Comparison of ENCODE assay signal across 18 cellular contexts in the genomic region with DNA sequence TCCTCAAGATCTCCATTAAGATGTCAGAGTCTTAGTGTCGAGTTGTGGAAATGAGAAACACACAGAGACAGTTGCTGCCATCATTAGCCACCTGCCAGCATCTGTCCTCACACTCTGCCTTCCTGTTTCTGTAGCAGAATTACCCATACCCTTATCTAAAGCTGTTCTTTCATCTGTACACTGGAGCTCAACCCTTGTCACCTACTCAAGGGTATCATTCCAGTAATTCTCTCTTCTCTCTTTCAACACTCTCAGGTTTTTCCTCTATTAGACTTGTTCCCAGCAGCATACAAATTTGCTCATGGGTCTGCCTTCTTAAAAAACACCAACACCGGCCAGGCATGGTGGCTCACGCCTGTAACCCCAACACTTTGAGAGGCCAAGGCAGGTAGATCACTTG.
"Had no signal": no experiment of that assay in that cellular context is flagged by ENCODE, and none has a peak within 500 bp of the region (broad histone marks: within the 10 kb centered on the region; RNA-seq: fewer than 3 reads in every experiment).

No MANE protein-coding gene starts in this region.

- H3K36me3 ChIP-seq: adrenal gland, gastroesophageal sphincter, left ventricle myocardium inferior, sigmoid colon had no signal

- H3K4me1 Mint-ChIP-seq: activated CD4-positive, alpha-beta T cell treated with anti-CD3 and anti-CD28 coated beads, Interleukin-2, amount 10 ng/mL, durations not matched to agents 7 days and 5 days; activated naive CD4-positive, alpha-beta T cell treated with anti-CD3 and anti-CD28 coated beads, Interleukin-2, amount 10 ng/mL, durations not matched to agents 7 days and 5 days; activated T-helper 17 cell treated with anti-CD3 and anti-CD28 coated beads, Interleukin-2, amount 50 U/mL, for 72 hours; nephron had no signal

- H3K27ac Mint-ChIP-seq: activated CD4-positive, alpha-beta T cell treated with anti-CD3 and anti-CD28 coated beads, Interleukin-2, amount 10 ng/mL, durations not matched to agents 7 days and 5 days; activated naive CD4-positive, alpha-beta T cell treated with anti-CD3 and anti-CD28 coated beads, Interleukin-2, amount 10 ng/mL, durations not matched to agents 7 days and 5 days; activated T-helper 17 cell treated with anti-CD3 and anti-CD28 coated beads, Interleukin-2, amount 50 U/mL, for 72 hours; memory B cell; nephron; stimulated activated naive CD8-positive, alpha-beta T cell treated with anti-CD3 and anti-CD28 coated beads, Interleukin-15, Interleukin-2, amounts not matched to agents 100 ng/mL and 50 ng/mL, for 24 hours; WTC11 had no signal

- H3K27ac ChIP-seq: coronary artery, gastroesophageal sphincter, left ventricle myocardium inferior, sigmoid colon had no signal

- H3K4me1 ChIP-seq: gastroesophageal sphincter, left ventricle myocardium inferior, sigmoid colon had no signal

- H3K4me3 ChIP-seq: adrenal gland, coronary artery, gastroesophageal sphincter, left ventricle myocardium inferior, sigmoid colon had no signal

- H3K4me3 Mint-ChIP-seq: activated CD4-positive, alpha-beta T cell treated with anti-CD3 and anti-CD28 coated beads, Interleukin-2, amount 10 ng/mL, durations not matched to agents 7 days and 5 days; activated naive CD4-positive, alpha-beta T cell treated with anti-CD3 and anti-CD28 coated beads, Interleukin-2, amount 10 ng/mL, durations not matched to agents 7 days and 5 days; activated T-helper 17 cell treated with anti-CD3 and anti-CD28 coated beads, Interleukin-2, amount 50 U/mL, for 72 hours; memory B cell; nephron; stimulated activated naive CD8-positive, alpha-beta T cell treated with anti-CD3 and anti-CD28 coated beads, Interleukin-15, Interleukin-2, amounts not matched to agents 100 ng/mL and 50 ng/mL, for 24 hours; WTC11 had no signal

- H3K27me3 ChIP-seq: adrenal gland, gastroesophageal sphincter, sigmoid colon had no signal

- DNase-seq: activated CD4-positive, alpha-beta T cell treated with anti-CD3 and anti-CD28 coated beads, Interleukin-2, amount 10 ng/mL, durations not matched to agents 7 days and 5 days; activated CD8-positive, alpha-beta memory T cell treated with anti-CD3 and anti-CD28 coated beads for 24 hours; activated naive CD4-positive, alpha-beta T cell treated with anti-CD3 and anti-CD28 coated beads, Interleukin-2, amount 10 ng/mL, durations not matched to agents 7 days and 5 days; activated T-cell treated with anti-CD3 and anti-CD28 coated beads for 4 hours; central memory CD4-positive, alpha-beta T cell; effector CD8-positive, alpha-beta T cell; left ventricle myocardium inferior; sigmoid colon; stimulated activated CD4-positive, alpha-beta T cell treated with anti-CD3 and anti-CD28 coated beads, Interleukin-12 subunit alpha, Interleukin-12 subunit beta, amount 100 ng/mL, for 4 hours; stimulated activated CD4-positive, alpha-beta T cell treated with anti-CD3 and anti-CD28 coated beads, Interleukin-4, amount 100 ng/mL, for 1 hour had no signal

- H3K9me3 Mint-ChIP-seq: activated CD4-positive, alpha-beta T cell treated with anti-CD3 and anti-CD28 coated beads, Interleukin-2, amount 10 ng/mL, durations not matched to agents 7 days and 5 days; activated naive CD4-positive, alpha-beta T cell treated with anti-CD3 and anti-CD28 coated beads, Interleukin-2, amount 10 ng/mL, durations not matched to agents 7 days and 5 days; activated T-helper 17 cell treated with anti-CD3 and anti-CD28 coated beads, Interleukin-2, amount 50 U/mL, for 72 hours; memory B cell; stimulated activated naive CD8-positive, alpha-beta T cell treated with anti-CD3 and anti-CD28 coated beads, Interleukin-15, Interleukin-2, amounts not matched to agents 100 ng/mL and 50 ng/mL, for 24 hours; WTC11 had no signal

- H3K9me3 ChIP-seq: adrenal gland, gastroesophageal sphincter, left ventricle myocardium inferior, sigmoid colon had no signal

- H3K36me3 Mint-ChIP-seq: activated naive CD4-positive, alpha-beta T cell treated with anti-CD3 and anti-CD28 coated beads, Interleukin-2, amount 10 ng/mL, durations not matched to agents 7 days and 5 days; memory B cell; WTC11 had no signal

- ATAC-seq: gastroesophageal sphincter, WTC11 had no signal
